In genomic region chr2:8388779-8389178, GRCh38 we compare ENCODE assay signal across 26 cellular contexts.
DNase-seq lines count a peak whose midpoint lies in the region; ATAC-seq, FAIRE-seq and TF ChIP-seq lines count a peak whose summit lies in the region.
"Had no signal": no experiment of that assay in that cellular context is flagged by ENCODE, and none has a peak within 500 bp of the region (broad histone marks: within the 10 kb centered on the region; RNA-seq: fewer than 3 reads in every experiment).

No MANE protein-coding gene starts in this region.

- no peak overlapping the region for H3K4me2 ChIP-seq in HepG2 (ENCODE audit: low read depth, low read length)
- peak overlapping the region; percentile 49 for H3K4me2 ChIP-seq in Loucy (ENCODE audit: low read depth, low read length, poor library complexity, severe bottlenecking)
- H3K4me2 ChIP-seq: KMS-11 had no signal

- in situ Hi-C loops in HepG2 (cut with HindIII; ENCODE audit: extremely low pct_ligation_motif_present, low pct_unique_long_range_greater_than_20kb) = no loop called here

- POLR2A ChIA-PET in HepG2 (lab: Yijun Ruan, JAX) = no interaction called here
- POLR2A ChIA-PET in activated CD8-positive, alpha-beta T cell treated with anti-CD3 and anti-CD28 coated beads for 36 hours (lab: Charles Lee) = no interaction called here

- peaks cover 6 to 8% of the 10 kb centered on the region in 2 donors for H3K4me1 Mint-ChIP-seq in stimulated activated naive B cell treated with anti-CD40 and anti-IgM and Interleukin-4, amounts not matched to agents 10 μg/mL and 1 μg/mL and 100 μg/mL, for 72 hours
- H3K4me1 Mint-ChIP-seq in activated CD8-positive, alpha-beta T cell treated with anti-CD3 and anti-CD28 coated beads for 36 hours (ENCODE audit: low read depth) = peaks cover 10% of the 10 kb centered on the region

- ATAC-seq in HepG2 (no peak), HG02763 (IDR thresholded peaks at IDR 0.05; ENCODE audit: unreplicated experiment) (peak; percentile 57)
- ATAC-seq in stimulated activated naive B cell treated with anti-CD40 and anti-IgM and Interleukin-4, amounts not matched to agents 10 μg/mL and 1 μg/mL and 100 μg/mL, for 72 hours (replicated peaks) = peak; percentile 31 to 42
- ATAC-seq in activated CD8-positive, alpha-beta T cell treated with anti-CD3 and anti-CD28 coated beads for 36 hours = no peak

- TF ChIP-seq CTCF in liver (IDR thresholded peaks at IDR 0.05; ENCODE audit: low read depth, low read length, missing input control) = no peak
- no peak for TF ChIP-seq CTCF in HepG2 (CRISPR knock-in tag; IDR thresholded peaks at IDR 0.05)
- TF ChIP-seq CTCF in Loucy (conservative IDR thresholded peaks at IDR 0.05; ENCODE audit: low read length) = no peak
- TF ChIP-seq CTCF in activated CD8-positive, alpha-beta T cell treated with anti-CD3 and anti-CD28 coated beads for 36 hours (IDR thresholded peaks at IDR 0.05) = no peak

- no peak overlapping the region for H2AFZ ChIP-seq in HepG2 (ENCODE audit: low read length)
- H2AFZ ChIP-seq in Loucy (ENCODE audit: low read length) = no peak overlapping the region
- H2AFZ ChIP-seq: GM23248 had no signal

- H3K9me3 ChIP-seq in liver (ENCODE audit: control insufficient read depth in 4 of 4, low read length in 3 of 4) (no peaks in the 10 kb centered on the region), HepG2 (ENCODE audit: low read length) (peaks cover 4% of the 10 kb centered on the region; the same call in 1 of the 2 replicates), Loucy (ENCODE audit: insufficient read depth, low read depth, low read length) (no peaks in the 10 kb centered on the region)
- H3K9me3 ChIP-seq: BE2C, breast epithelium, left ventricle myocardium inferior, sigmoid colon had no signal

- H3K27ac ChIP-seq in liver (ENCODE audit: low read depth in 1 of 2, low read length in 2 of 2) = no peak overlapping the region
- H3K27ac ChIP-seq in HepG2 (ENCODE audit: extremely low read length, insufficient read depth, low read length) = no peak overlapping the region
- no peak overlapping the region for H3K27ac ChIP-seq in caudate nucleus (ENCODE audit: low read depth, low read length)
- H3K27ac ChIP-seq: 22Rv1, breast epithelium, GM23248, KMS-11, left ventricle myocardium inferior, sigmoid colon, VCaP had no signal

- TF ChIP-seq EP300 in HepG2 (IDR thresholded peaks at IDR 0.05; ENCODE audit: low read depth in 2 of 2, low read length in 2 of 2) (no peak), HepG2 (CRISPR knock-in tag; IDR thresholded peaks at IDR 0.05; ENCODE audit: borderline replicate concordance) (no peak)

- FAIRE-seq in HepG2 (lab: Jason Lieb, UNC) = no peak
- FAIRE-seq: urothelium cell line had no signal

- CTCF ChIA-PET in HepG2 (lab: Yijun Ruan, JAX; ENCODE audit: low intra/inter-chr PET ratio, low total read pairs) = no interaction called here
- CTCF ChIA-PET in activated CD8-positive, alpha-beta T cell treated with anti-CD3 and anti-CD28 coated beads for 36 hours (lab: Charles Lee) = interaction anchor here (1.0 kb wide), 1 partner anchor 9 kb away, joined by 3 read pairs; no protein-coding TSS in a partner anchor

- no peaks in the 10 kb centered on the region for H3K79me2 ChIP-seq in HepG2 (ENCODE audit: insufficient read depth, low read length)
- H3K79me2 ChIP-seq in Loucy (ENCODE audit: insufficient read depth, low read length) = no peaks in the 10 kb centered on the region

- no peaks in the 10 kb centered on the region for H3K36me3 ChIP-seq in liver (ENCODE audit: control insufficient read depth in 4 of 4, insufficient read depth in 3 of 4, low read depth in 1 of 4, low read length in 3 of 4)
- H3K36me3 ChIP-seq in HepG2 (replicated peaks in 1 of 2; ENCODE audit: control insufficient read depth in 1 of 2, insufficient read depth in 2 of 2, low read length in 2 of 2) = no peaks in the 10 kb centered on the region
- H3K36me3 ChIP-seq in Loucy (ENCODE audit: insufficient read depth, low read length) = no peaks in the 10 kb centered on the region
- H3K36me3 ChIP-seq: BE2C, breast epithelium, left ventricle myocardium inferior, sigmoid colon had no signal

- DNase-seq in HepG2 (ENCODE audit: low spot score) (no peak), caudate nucleus (lab: John Stamatoyannopoulos, UW) (no peak), NCI-H1436 (lab: John Stamatoyannopoulos, UW) (no peak)
- DNase-seq in stimulated activated naive B cell treated with anti-CD40 and anti-IgM and Interleukin-4, amounts not matched to agents 10 μg/mL and 1 μg/mL and 100 μg/mL, for 72 hours = no peak
- no peak for DNase-seq in activated CD8-positive, alpha-beta T cell treated with anti-CD3 and anti-CD28 coated beads for 36 hours
- DNase-seq: activated CD4-positive, alpha-beta T cell treated with anti-CD3 and anti-CD28 coated beads, Interleukin-2, amount 50 U/mL, for 48 hours; activated T-cell treated with anti-CD3 and anti-CD28 coated beads for 4 hours; BE2C; EL; GM23248; head of caudate nucleus; left ventricle myocardium inferior; NCI-H187 treated with DMSO at 0.1 percent for 48 hours; nephron progenitor cell; SHP77 treated with DMSO at 0.1 percent for 48 hours; sigmoid colon had no signal

- TF ChIP-seq RAD21 in liver (IDR thresholded peaks at IDR 0.05) = no peak
- no peak for TF ChIP-seq RAD21 in HepG2 (CRISPR knock-in tag; IDR thresholded peaks at IDR 0.05)

- no peak overlapping the region for H3K9ac ChIP-seq in liver (ENCODE audit: low read depth in 1 of 2, low read length in 2 of 2)
- no peak overlapping the region for H3K9ac ChIP-seq in HepG2 (ENCODE audit: insufficient read depth, low read depth, low read length)
- no peak overlapping the region for H3K9ac ChIP-seq in Loucy (ENCODE audit: low read depth, low read length, poor library complexity, severe bottlenecking)
- H3K9ac ChIP-seq: GM23248, KMS-11 had no signal

- no peak for TF ChIP-seq POLR2A in HepG2 (IDR thresholded peaks at IDR 0.05; ENCODE audit: insufficient read depth in 1 of 2, low read depth in 2 of 2, low read length in 2 of 2)

- H3F3A ChIP-seq in Loucy (ENCODE audit: low read depth) = no peaks in the 10 kb centered on the region

- BruUV-seq in HepG2 (replicated peaks; lab: Mats Ljungman, UMichigan) = no TSS peak

- H3K4me3 ChIP-seq in liver (ENCODE audit: low read depth in 1 of 3, low read length in 3 of 3) = no peak overlapping the region
- H3K4me3 ChIP-seq in HepG2 (replicated peaks in 1 of 3; ENCODE audit: insufficient read depth in 1 of 3, low read depth in 2 of 3, low read length in 3 of 3) = no peak overlapping the region
- no peak overlapping the region for H3K4me3 ChIP-seq in Loucy (ENCODE audit: low read length, poor library complexity, severe bottlenecking)
- H3K4me3 ChIP-seq: breast epithelium, GM23248, left ventricle myocardium inferior, sigmoid colon had no signal

- no peak overlapping the region for H3K27ac Mint-ChIP-seq in stimulated activated naive B cell treated with anti-CD40 and anti-IgM and Interleukin-4, amounts not matched to agents 10 μg/mL and 1 μg/mL and 100 μg/mL, for 72 hours
- no peak overlapping the region for H3K27ac Mint-ChIP-seq in activated CD8-positive, alpha-beta T cell treated with anti-CD3 and anti-CD28 coated beads for 36 hours
- H3K27ac Mint-ChIP-seq: dendritic cell treated with granulocyte-macrophage colony-stimulating factor and Interleukin-4, amounts not matched to agents 40 ng/mL and 50 ng/mL, for 4 days; nephron progenitor cell; T-helper 1 cell treated with Interleukin-12 subunit alpha and Interleukin-12 subunit beta and Interleukin-4 antibody, amounts not matched to agents 30 μg/mL and 1 μg/mL, for 36 hours had no signal

- no peaks in the 10 kb centered on the region for H3K27me3 ChIP-seq in liver (ENCODE audit: control insufficient read depth in 4 of 4, insufficient read depth in 4 of 4, low read length in 3 of 4)
- H3K27me3 ChIP-seq in HepG2 (ENCODE audit: control insufficient read depth in 1 of 2, insufficient read depth in 2 of 2, low read length in 2 of 2) = peaks cover 0 to 7% of the 10 kb centered on the region in 2 experiments; a peak in 2 of 5 replicates
- no peaks in the 10 kb centered on the region for H3K27me3 ChIP-seq in Loucy (ENCODE audit: insufficient read depth, low read length, poor library complexity, severe bottlenecking)
- H3K27me3 ChIP-seq: BE2C, breast epithelium, sigmoid colon had no signal

- H3K36me3 Mint-ChIP-seq in stimulated activated naive B cell treated with anti-CD40 and anti-IgM and Interleukin-4, amounts not matched to agents 10 μg/mL and 1 μg/mL and 100 μg/mL, for 72 hours = no peaks in the 10 kb centered on the region
- no peaks in the 10 kb centered on the region for H3K36me3 Mint-ChIP-seq in activated CD8-positive, alpha-beta T cell treated with anti-CD3 and anti-CD28 coated beads for 36 hours (ENCODE audit: low read depth)

- 75% methylated on average over 2 of the region's 2 CpGs for WGBS in liver
- WGBS in HepG2 (ENCODE audit: low lambda C conversion rate) = 70% methylated on average over 2 of the region's 2 CpGs

- H3K4me1 ChIP-seq in liver (ENCODE audit: control insufficient read depth in 4 of 4, insufficient read depth in 4 of 4, low read length in 3 of 4) (peaks cover 0 to 19% (median 9%) of the 10 kb centered on the region in 4 donors), HepG2 (ENCODE audit: insufficient read depth, low read length) (peaks cover 7% of the 10 kb centered on the region; the same call in 1 of the 2 replicates), Loucy (ENCODE audit: insufficient read depth, low read length, poor library complexity, severe bottlenecking) (peaks cover 35% of the 10 kb centered on the region)
- H3K4me1 ChIP-seq: breast epithelium, sigmoid colon had no signal

- peaks cover 0 to 4% of the 10 kb centered on the region in 2 donors for H3K9me3 Mint-ChIP-seq in stimulated activated naive B cell treated with anti-CD40 and anti-IgM and Interleukin-4, amounts not matched to agents 10 μg/mL and 1 μg/mL and 100 μg/mL, for 72 hours
- H3K9me3 Mint-ChIP-seq in activated CD8-positive, alpha-beta T cell treated with anti-CD3 and anti-CD28 coated beads for 36 hours = peaks cover 1% of the 10 kb centered on the region
- H3K9me3 Mint-ChIP-seq: dendritic cell treated with granulocyte-macrophage colony-stimulating factor and Interleukin-4, amounts not matched to agents 40 ng/mL and 50 ng/mL, for 4 days; nephron progenitor cell; T-helper 1 cell treated with Interleukin-12 subunit alpha and Interleukin-12 subunit beta and Interleukin-4 antibody, amounts not matched to agents 30 μg/mL and 1 μg/mL, for 36 hours had no signal

- H3K9me2 ChIP-seq in Loucy (replicated peaks; ENCODE audit: low read depth, low read length) = no peaks in the 10 kb centered on the region

- no peaks in the 10 kb centered on the region for H4K20me1 ChIP-seq in HepG2 (ENCODE audit: insufficient read depth, low read length)
- no peaks in the 10 kb centered on the region for H4K20me1 ChIP-seq in Loucy (ENCODE audit: insufficient read depth, low read length, poor library complexity, severe bottlenecking)

- intact Hi-C loops in HepG2 (cut with micrococcal nuclease; ENCODE audit: unreplicated experiment) = no loop called here
- intact Hi-C loops in activated CD8-positive, alpha-beta T cell treated with anti-CD3 and anti-CD28 coated beads for 36 hours (cut with micrococcal nuclease) = no loop called here

- peaks cover 25 to 26% of the 10 kb centered on the region in 2 donors for H3K27me3 Mint-ChIP-seq in stimulated activated naive B cell treated with anti-CD40 and anti-IgM and Interleukin-4, amounts not matched to agents 10 μg/mL and 1 μg/mL and 100 μg/mL, for 72 hours
- H3K27me3 Mint-ChIP-seq in activated CD8-positive, alpha-beta T cell treated with anti-CD3 and anti-CD28 coated beads for 36 hours = no peaks in the 10 kb centered on the region

- H3K4me3 Mint-ChIP-seq in stimulated activated naive B cell treated with anti-CD40 and anti-IgM and Interleukin-4, amounts not matched to agents 10 μg/mL and 1 μg/mL and 100 μg/mL, for 72 hours = no peak overlapping the region
- H3K4me3 Mint-ChIP-seq in activated CD8-positive, alpha-beta T cell treated with anti-CD3 and anti-CD28 coated beads for 36 hours = no peak overlapping the region
- H3K4me3 Mint-ChIP-seq: dendritic cell treated with granulocyte-macrophage colony-stimulating factor and Interleukin-4, amounts not matched to agents 40 ng/mL and 50 ng/mL, for 4 days; nephron progenitor cell; T-helper 1 cell treated with Interleukin-12 subunit alpha and Interleukin-12 subunit beta and Interleukin-4 antibody, amounts not matched to agents 30 μg/mL and 1 μg/mL, for 36 hours had no signal

Comparison
In these comparisons a context has a peak if more than half of its experiments do, and no peak if none do; other contexts are left out.
1. ATAC-seq: peak in HG02763 (single experiment) and stimulated activated naive B cell treated with anti-CD40 and anti-IgM and Interleukin-4, amounts not matched to agents 10 μg/mL and 1 μg/mL and 100 μg/mL, for 72 hours (2 of 2); none in HepG2 (single experiment) and activated CD8-positive, alpha-beta T cell treated with anti-CD3 and anti-CD28 coated beads for 36 hours (single experiment).